Comparison of ENCODE assay signal across 8 cellular contexts in the genomic region with DNA sequence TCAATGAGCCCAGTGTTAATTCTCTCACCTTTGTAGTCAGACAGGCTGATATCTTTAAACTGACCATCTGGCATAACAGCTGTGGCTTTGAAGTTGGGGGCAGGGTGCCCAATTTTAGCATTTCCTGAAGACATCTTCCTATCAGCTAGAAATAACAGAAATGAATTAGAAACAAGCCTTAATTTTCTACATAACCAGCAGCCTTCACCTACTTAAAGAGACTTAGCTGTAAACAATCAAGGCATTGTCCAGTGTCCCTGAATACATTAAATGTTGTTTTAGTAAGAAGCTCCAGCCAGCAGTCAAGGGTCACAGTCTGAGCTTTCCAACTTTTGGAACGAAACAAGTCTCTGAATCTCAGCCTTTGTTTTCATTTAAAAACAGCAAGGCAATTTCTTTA. TPM values are rescaled to one million over a fixed set of nuclear protein-coding genes. Genes with fewer than 3 reads are reported as not detected.
DNase-seq lines count a peak whose midpoint lies in the region; ATAC-seq and TF ChIP-seq lines count a peak whose summit lies in the region.

No MANE protein-coding gene starts in this region.

- CTCF ChIA-PET in SK-N-SH (lab: Yijun Ruan, JAX) (interaction anchor here (1.1 to 3.6 kb wide), 3 partner anchors 9 to 51 kb away, joined by 3 to 18 read pairs (median 3); no protein-coding TSS in a partner anchor), T-cell (lab: Charles Lee) (interaction anchor here (0.8 to 1.2 kb wide), 4 partner anchors 32 to 216 kb away, joined by 3 to 10 read pairs (median 4); a partner anchor contains a TSS)

- POLR2A ChIA-PET in SK-N-SH (lab: Yijun Ruan, JAX) = interaction anchor here (1.0 kb wide), 2 partner anchors 14 to 32 kb away, joined by 3 to 5 read pairs; a partner anchor contains a TSS
- POLR2A ChIA-PET in T-cell (lab: Charles Lee) = interaction anchor here (0.7 to 1.1 kb wide), 3 partner anchors 30 to 32 kb away, joined by 3 read pairs; a partner anchor contains a TSS

- H3K36me3 Mint-ChIP-seq in T-cell = peaks cover 26% of the 10 kb centered on the region
- peaks cover 86% of the 10 kb centered on the region for H3K36me3 Mint-ChIP-seq in stimulated activated effector memory CD8-positive, alpha-beta T cell treated with anti-CD3 and anti-CD28 coated beads, Interleukin-12 subunit alpha, Interleukin-12 subunit beta, amount 100 ng/mL, for 72 hours

- 48% methylated on average over 1 of the region's 1 CpG for WGBS in SK-N-SH (ENCODE audit: low lambda C conversion rate)

- peaks cover 6 to 15% of the 10 kb centered on the region in 2 experiments; a peak in 3 of 4 replicates for H3K4me1 ChIP-seq in SK-N-SH (ENCODE audit: control insufficient read depth in 1 of 2, insufficient read depth in 2 of 2, low read depth in 1 of 2, low read length in 1 of 2)
- H3K4me1 ChIP-seq in colonic mucosa = peaks cover 12% of the 10 kb centered on the region

- intact Hi-C loops in colonic mucosa (cut with DNase I) = no loop called here

- peaks cover 13% of the 10 kb centered on the region for H3F3A ChIP-seq in SK-N-SH (replicated peaks; ENCODE audit: insufficient read depth)

- H3K4me3 ChIP-seq in SK-N-SH (ENCODE audit: low read depth in 2 of 2, low read length in 1 of 2) (peak overlapping the region in 1 of 2 experiments; percentile 91; a peak in 1 of 4 replicates), fibroblast of mammary gland (ENCODE audit: control insufficient read depth, low read depth, low read length) (peak overlapping the region; percentile 97), colonic mucosa (no peak overlapping the region)

- peaks cover 75% of the 10 kb centered on the region for H3K79me2 ChIP-seq in SK-N-SH (ENCODE audit: insufficient read depth)

- H3K9ac ChIP-seq in SK-N-SH (0 out of 2 replicates have a peak overlapping the region, but pooled peaks have one; percentile 2), colonic mucosa (ENCODE audit: low read depth in 2 of 2, low read length in 2 of 2) (peak overlapping the region in 1 of 2 donors; percentile 1)

- peak overlapping the region; percentile 31 to 84 for H3K27ac Mint-ChIP-seq in T-cell
- H3K27ac Mint-ChIP-seq in stimulated activated effector memory CD8-positive, alpha-beta T cell treated with anti-CD3 and anti-CD28 coated beads, Interleukin-12 subunit alpha, Interleukin-12 subunit beta, amount 100 ng/mL, for 72 hours = peak overlapping the region; percentile 40

- H3K4me3 Mint-ChIP-seq in T-cell = peak overlapping the region; percentile 91 to 97 (median 96)
- H3K4me3 Mint-ChIP-seq in stimulated activated effector memory CD8-positive, alpha-beta T cell treated with anti-CD3 and anti-CD28 coated beads, Interleukin-12 subunit alpha, Interleukin-12 subunit beta, amount 100 ng/mL, for 72 hours = peak overlapping the region; percentile 96

- H3K9me2 ChIP-seq in SK-N-SH = no peaks in the 10 kb centered on the region

- no peak for DNase-seq in SK-N-SH
- DNase-seq in T-cell = no peak
- DNase-seq in fibroblast of mammary gland (ENCODE audit: low read depth) = no peak
- no peak for DNase-seq in stimulated activated effector memory CD8-positive, alpha-beta T cell treated with anti-CD3 and anti-CD28 coated beads, Interleukin-12 subunit alpha, Interleukin-12 subunit beta, amount 100 ng/mL, for 72 hours (ENCODE audit: low spot score in 2 of 2)
- no peak for DNase-seq in colonic mucosa
- no peak for DNase-seq in activated CD8-positive, alpha-beta memory T cell treated with anti-CD3 and anti-CD28 coated beads, Interleukin-2, amount 50 U/mL, for 4 hours
- DNase-seq in NCI-H1930 (lab: John Stamatoyannopoulos, UW) = no peak

- no peaks in the 10 kb centered on the region for H3K9me3 Mint-ChIP-seq in T-cell
- H3K9me3 Mint-ChIP-seq in stimulated activated effector memory CD8-positive, alpha-beta T cell treated with anti-CD3 and anti-CD28 coated beads, Interleukin-12 subunit alpha, Interleukin-12 subunit beta, amount 100 ng/mL, for 72 hours = no peaks in the 10 kb centered on the region

- no peak overlapping the region for H2AFZ ChIP-seq in SK-N-SH (ENCODE audit: low read depth)

- H3K27me3 ChIP-seq in SK-N-SH (ENCODE audit: insufficient read depth) = no peaks in the 10 kb centered on the region
- no peaks in the 10 kb centered on the region for H3K27me3 ChIP-seq in colonic mucosa

- ATAC-seq in SK-N-SH treated with all-trans-retinoic acid at 6 μM for 48 hours = no peak
- no peak for ATAC-seq in T-cell (replicated peaks in 1 of 4)
- no peak for ATAC-seq in stimulated activated effector memory CD8-positive, alpha-beta T cell treated with anti-CD3 and anti-CD28 coated beads, Interleukin-12 subunit alpha, Interleukin-12 subunit beta, amount 100 ng/mL, for 72 hours

- no peak for TF ChIP-seq EP300 in SK-N-SH (IDR thresholded peaks at IDR 0.05; ENCODE audit: borderline replicate concordance in 1 of 2, low read depth in 1 of 2, low read length in 1 of 2)

- H3K27ac ChIP-seq in SK-N-SH (ENCODE audit: low read depth in 2 of 2, low read length in 1 of 2) (peak overlapping the region in 1 of 2 experiments; percentile 35; a peak in 1 of 4 replicates), colonic mucosa (no peak overlapping the region)

- peaks cover 39% of the 10 kb centered on the region for H4K20me1 ChIP-seq in SK-N-SH (ENCODE audit: insufficient read depth)

- H3K36me3 ChIP-seq in SK-N-SH (replicated peaks in 1 of 2; ENCODE audit: control insufficient read depth in 1 of 2, insufficient read depth in 2 of 2, low read length in 1 of 2) (peaks cover 31 to 46% of the 10 kb centered on the region in 2 experiments), colonic mucosa (no peaks in the 10 kb centered on the region)

- H3K4me1 Mint-ChIP-seq in T-cell = peaks cover 26 to 46% (median 43%) of the 10 kb centered on the region in 3 donors
- peaks cover 44% of the 10 kb centered on the region for H3K4me1 Mint-ChIP-seq in stimulated activated effector memory CD8-positive, alpha-beta T cell treated with anti-CD3 and anti-CD28 coated beads, Interleukin-12 subunit alpha, Interleukin-12 subunit beta, amount 100 ng/mL, for 72 hours

- TF ChIP-seq CTCF in SK-N-SH (IDR thresholded peaks at IDR 0.05) (no peak), fibroblast of mammary gland (conservative IDR thresholded peaks at IDR 0.05; ENCODE audit: control insufficient read depth, insufficient read depth, low read depth, low read length) (no peak), colonic mucosa (IDR thresholded peaks at IDR 0.05) (no peak)

- H3K27me3 Mint-ChIP-seq in T-cell = no peaks in the 10 kb centered on the region

- H3K4me2 ChIP-seq in SK-N-SH = peak overlapping the region; percentile 90

- no peaks in the 10 kb centered on the region for H3K9me3 ChIP-seq in SK-N-SH
- H3K9me3 ChIP-seq in colonic mucosa = no peaks in the 10 kb centered on the region

- no peak for TF ChIP-seq RAD21 in SK-N-SH (IDR thresholded peaks at IDR 0.05; ENCODE audit: low read length)

TF ChIP-seq in SK-N-SH, 30 proteins besides CTCF, POLR2A, EP300 and RAD21:
- 0 out of 2 replicates have a peak, but pooled peaks have one; percentile 12 for TF ChIP-seq TCF12 (IDR thresholded peaks at IDR 0.05)
- no peak for TF ChIP-seq CHD2 (IDR thresholded peaks at IDR 0.05; ENCODE audit: low read length, partially characterized antibody)

TF ChIP-seq in SK-N-SH treated with all-trans-retinoic acid at 6 μM for 48 hours, 23 proteins besides CTCF, POLR2A, EP300 and RAD21 (continues in another document):
- no peak for TF ChIP-seq ZFP3 (CRISPR knock-in tag; IDR thresholded peaks at IDR 0.05)
- TF ChIP-seq, protein P1, sequence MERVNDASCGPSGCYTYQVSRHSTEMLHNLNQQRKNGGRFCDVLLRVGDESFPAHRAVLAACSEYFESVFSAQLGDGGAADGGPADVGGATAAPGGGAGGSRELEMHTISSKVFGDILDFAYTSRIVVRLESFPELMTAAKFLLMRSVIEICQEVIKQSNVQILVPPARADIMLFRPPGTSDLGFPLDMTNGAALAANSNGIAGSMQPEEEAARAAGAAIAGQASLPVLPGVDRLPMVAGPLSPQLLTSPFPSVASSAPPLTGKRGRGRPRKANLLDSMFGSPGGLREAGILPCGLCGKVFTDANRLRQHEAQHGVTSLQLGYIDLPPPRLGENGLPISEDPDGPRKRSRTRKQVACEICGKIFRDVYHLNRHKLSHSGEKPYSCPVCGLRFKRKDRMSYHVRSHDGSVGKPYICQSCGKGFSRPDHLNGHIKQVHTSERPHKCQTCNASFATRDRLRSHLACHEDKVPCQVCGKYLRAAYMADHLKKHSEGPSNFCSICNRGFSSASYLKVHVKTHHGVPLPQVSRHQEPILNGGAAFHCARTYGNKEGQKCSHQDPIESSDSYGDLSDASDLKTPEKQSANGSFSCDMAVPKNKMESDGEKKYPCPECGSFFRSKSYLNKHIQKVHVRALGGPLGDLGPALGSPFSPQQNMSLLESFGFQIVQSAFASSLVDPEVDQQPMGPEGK (CRISPR knock-in tag; IDR thresholded peaks at IDR 0.05; ENCODE audit: borderline replicate concordance) = no peak
- no peak for TF ChIP-seq GLIS3 (CRISPR knock-in tag; IDR thresholded peaks at IDR 0.05)
- TF ChIP-seq ZNF8 (CRISPR knock-in tag; IDR thresholded peaks at IDR 0.05) = no peak

RNA-seq across cellular contexts. Expression of a gene that starts 2.8 kb away (rescaled TPM):
- 467 and 551 TPM in 2 replicates for polyA plus RNA-seq in SK-N-SH (2012; rRNA removed)
- polyA plus RNA-seq in SK-N-SH (2012; cell fraction: cytosol; rRNA removed) = 594 and 715 TPM in 2 replicates
- polyA plus RNA-seq in SK-N-SH (2012; cell fraction: nucleus; rRNA removed) = 153 and 277 TPM in 2 replicates
- 100 to 1,000 TPM in 3 of 5 donors, 10 to 100 TPM in 2; 59.3 to 156 (median 151) TPM for total RNA-seq in T-cell
- total RNA-seq in colonic mucosa = 100 to 1,000 TPM; 325 to 508 TPM

RNA-seq across cellular contexts. Expression of a gene that starts 18.8 kb away (rescaled TPM):
- 4.0 and 4.3 TPM in 2 replicates for polyA plus RNA-seq in SK-N-SH (2012; rRNA removed)
- 1.8 and 2.5 TPM in 2 replicates for polyA plus RNA-seq in SK-N-SH (2012; cell fraction: cytosol; rRNA removed)
- 2.7 and 3.2 TPM in 2 replicates for polyA plus RNA-seq in SK-N-SH (2012; cell fraction: nucleus; rRNA removed)
- total RNA-seq in T-cell = 1 to 10 TPM; 1.9 to 6.4 (median 4.9) TPM
- 10 to 100 TPM in 1 of 2 donors, 1 to 10 TPM in 1; 5.9 to 23.6 TPM for total RNA-seq in colonic mucosa

RNA-seq across cellular contexts. Expression of a gene that starts 19.0 kb away (rescaled TPM):
- 1.1 and 1.6 TPM in 2 replicates for polyA plus RNA-seq in SK-N-SH (2012; rRNA removed)
- 0.93 and 1.1 TPM in 2 replicates for polyA plus RNA-seq in SK-N-SH (2012; cell fraction: cytosol; rRNA removed)
- polyA plus RNA-seq in SK-N-SH (2012; cell fraction: nucleus; rRNA removed) = 0.58 and 0.98 TPM in 2 replicates
- total RNA-seq in T-cell = 1 to 10 TPM in 4 of 5 donors, under 1 TPM in 1; 0.83 to 3.0 (median 2.4) TPM
- total RNA-seq in colonic mucosa = 1 to 10 TPM in 1 of 2 donors, under 1 TPM in 1; 0.96 to 2.2 TPM

RNA-seq across cellular contexts. Expression of a gene that starts 27.9 kb away (rescaled TPM):
- 1.3 TPM in 2 replicates for polyA plus RNA-seq in SK-N-SH (2012; rRNA removed)
- polyA plus RNA-seq in SK-N-SH (2012; cell fraction: cytosol; rRNA removed) = 1.1 TPM in 2 replicates
- polyA plus RNA-seq in SK-N-SH (2012; cell fraction: nucleus; rRNA removed) = 2.5 and 3.2 TPM in 2 replicates
- 1 to 10 TPM; 4.3 to 7.9 (median 5.5) TPM for total RNA-seq in T-cell
- 10 to 100 TPM; 11.3 to 15.3 TPM for total RNA-seq in colonic mucosa

RNA-seq across cellular contexts. Expression of a gene that starts 31.7 kb away (rescaled TPM):
- polyA plus RNA-seq in SK-N-SH (2012; rRNA removed) = 156 and 185 TPM in 2 replicates
- polyA plus RNA-seq in SK-N-SH (2012; cell fraction: cytosol; rRNA removed) = 111 and 140 TPM in 2 replicates
- polyA plus RNA-seq in SK-N-SH (2012; cell fraction: nucleus; rRNA removed) = 215 and 220 TPM in 2 replicates
- total RNA-seq in T-cell (100 to 1,000 TPM in 1 of 5 donors, 10 to 100 TPM in 4; 48.2 to 105 (median 92.9) TPM), colonic mucosa (100 to 1,000 TPM; 203 to 263 TPM)
